Comparison of ENCODE assay signal across 13 cellular contexts in the genomic region with DNA sequence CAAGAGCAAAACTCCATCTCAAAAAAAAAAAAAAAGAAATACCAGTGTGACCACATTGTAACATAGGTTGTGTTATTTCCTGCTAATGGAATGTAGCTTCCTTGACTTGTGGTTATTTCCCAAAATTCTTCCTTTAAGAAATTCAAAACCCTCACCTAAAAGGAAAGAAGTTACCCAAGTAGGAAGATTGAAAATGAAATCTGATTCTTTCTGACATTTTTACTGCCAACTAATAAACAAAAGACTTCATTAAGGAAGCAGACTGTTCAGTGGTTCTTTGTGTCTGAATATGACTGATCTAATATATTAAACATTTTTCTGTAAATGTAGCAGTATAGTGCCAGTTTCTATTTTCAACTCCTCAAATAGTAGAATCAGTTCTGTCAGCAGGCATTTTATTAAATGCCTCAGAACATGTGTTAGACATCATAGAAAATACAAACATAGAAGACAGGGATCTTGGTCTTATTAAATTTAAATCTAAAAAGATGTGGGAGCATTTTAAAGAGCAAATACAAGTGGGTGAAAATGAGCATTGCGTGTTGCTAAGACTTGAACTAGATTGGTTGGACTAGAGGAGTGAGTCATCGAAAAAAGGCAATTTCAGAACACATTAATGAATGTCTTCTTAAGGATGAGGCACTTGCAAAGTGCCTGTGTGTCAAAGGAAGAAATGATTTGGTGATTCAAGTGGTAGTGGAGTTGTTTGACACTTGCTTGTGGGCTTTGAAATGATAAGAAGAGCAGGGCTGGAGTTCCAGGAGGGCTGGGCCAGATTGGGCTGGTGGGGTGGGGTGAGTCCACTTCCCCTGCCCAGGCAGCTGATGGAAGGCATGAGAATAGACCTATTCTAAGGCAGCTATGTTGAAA. TPM values are rescaled to one million over a fixed set of nuclear protein-coding genes. Genes with fewer than 3 reads are reported as not detected.
A peak's percentile ranks its signal among the peaks of the same experiment; 100 is the strongest.
DNase-seq lines count a peak whose midpoint lies in the region; ATAC-seq and TF ChIP-seq lines count a peak whose summit lies in the region.
"Had no signal": no experiment of that assay in that cellular context is flagged by ENCODE, and none has a peak within 500 bp of the region (broad histone marks: within the 10 kb centered on the region; RNA-seq: fewer than 3 reads in every experiment).

No MANE protein-coding gene starts in this region.

- no peak overlapping the region for H3K4me3 Mint-ChIP-seq in activated T-cell treated with anti-CD3 and anti-CD28 coated beads, Interleukin-2, amount 50 U/mL, for 72 hours
- H3K4me3 Mint-ChIP-seq in endothelial cell (ENCODE audit: unreplicated experiment), result no peak overlapping the region

- no peaks in the 10 kb centered on the region for H3K9me3 Mint-ChIP-seq in activated T-cell treated with anti-CD3 and anti-CD28 coated beads, Interleukin-2, amount 50 U/mL, for 72 hours
- H3K9me3 Mint-ChIP-seq in endothelial cell (ENCODE audit: unreplicated experiment), result no peaks in the 10 kb centered on the region

- peak; percentile 22 to 54 for ATAC-seq in activated T-cell treated with anti-CD3 and anti-CD28 coated beads, Interleukin-2, amount 50 U/mL, for 72 hours (replicated peaks in 1 of 2)
- ATAC-seq in HG02588 (IDR thresholded peaks at IDR 0.05; ENCODE audit: unreplicated experiment) (no peak), HG03457 (IDR thresholded peaks at IDR 0.05; ENCODE audit: unreplicated experiment) (no peak), HG03571 (IDR thresholded peaks at IDR 0.05; ENCODE audit: unreplicated experiment) (no peak)
- ATAC-seq: right lobe of liver had no signal

- no peaks in the 10 kb centered on the region for H3K27me3 Mint-ChIP-seq in activated T-cell treated with anti-CD3 and anti-CD28 coated beads, Interleukin-2, amount 50 U/mL, for 72 hours (ENCODE audit: low read depth)
- H3K27me3 Mint-ChIP-seq in endothelial cell (ENCODE audit: unreplicated experiment), result no peaks in the 10 kb centered on the region

- peaks cover 41% of the 10 kb centered on the region for H3K4me1 Mint-ChIP-seq in activated T-cell treated with anti-CD3 and anti-CD28 coated beads, Interleukin-2, amount 50 U/mL, for 72 hours (ENCODE audit: low read depth)
- H3K4me1 Mint-ChIP-seq in endothelial cell (ENCODE audit: unreplicated experiment), result peaks cover 15% of the 10 kb centered on the region

- peak; percentile 12 to 15 for DNase-seq in activated T-cell treated with anti-CD3 and anti-CD28 coated beads, Interleukin-2, amount 50 U/mL, for 72 hours
- DNase-seq in activated T-cell treated with anti-CD3 and anti-CD28 coated beads, Interleukin-2, amount 50 U/mL, for 1 hour, result no peak
- DNase-seq in RPMI7951 (ENCODE audit: low read depth) (peak; percentile 39), endothelial cell (ENCODE audit: low spot score) (no peak), putamen (ENCODE audit: low spot score) (peak; percentile 50)
- DNase-seq: ACHN, DMS79 treated with DMSO at 0.1 percent for 48 hours, mucosa of descending colon, right lobe of liver had no signal

- H3K36me3 Mint-ChIP-seq in activated T-cell treated with anti-CD3 and anti-CD28 coated beads, Interleukin-2, amount 50 U/mL, for 72 hours (ENCODE audit: insufficient read depth in 2 of 2), result peaks cover 2 to 4% of the 10 kb centered on the region in 2 donors
- peaks cover 4% of the 10 kb centered on the region for H3K36me3 Mint-ChIP-seq in endothelial cell (ENCODE audit: low read depth, unreplicated experiment)

- peak overlapping the region; percentile 74 for H3K27ac Mint-ChIP-seq in activated T-cell treated with anti-CD3 and anti-CD28 coated beads, Interleukin-2, amount 50 U/mL, for 72 hours
- H3K27ac Mint-ChIP-seq in endothelial cell (ENCODE audit: unreplicated experiment), result peak overlapping the region; percentile 48

- no peak for TF ChIP-seq CTCF in endothelial cell (IDR thresholded peaks at IDR 0.05; ENCODE audit: unreplicated experiment)

RNA-seq across cellular contexts. Expression of a gene that starts 53.4 kb away (rescaled TPM):
- 10 to 100 TPM; 36.0 to 41.3 TPM for total RNA-seq in activated T-cell treated with anti-CD3 and anti-CD28 coated beads, Interleukin-2, amount 50 U/mL, for 72 hours
- total RNA-seq in RPMI7951 (2014; rRNA removed; shearing (Covaris generic)), result 33.0 and 33.5 TPM in 2 replicates
- total RNA-seq in endothelial cell (ENCODE audit: unreplicated experiment), result 64.9 TPM

RNA-seq across cellular contexts. Expression of a gene that starts 53.6 kb away (rescaled TPM):
- under 1 TPM in 1 of 2 donors, not detected in 1; 0.14 TPM for total RNA-seq in activated T-cell treated with anti-CD3 and anti-CD28 coated beads, Interleukin-2, amount 50 U/mL, for 72 hours
- 1.4 TPM in 2 replicates for total RNA-seq in RPMI7951 (2014; rRNA removed; shearing (Covaris generic))
- total RNA-seq in endothelial cell (ENCODE audit: unreplicated experiment), result 2.2 TPM
- total RNA-seq: activated CD8-positive, alpha-beta memory T cell treated with anti-CD3 and anti-CD28 coated beads for 36 hours had no signal

Comparison
In these comparisons a context has a peak if more than half of its experiments do, and no peak if none do; other contexts are left out.
1. DNase-seq: peak in activated T-cell treated with anti-CD3 and anti-CD28 coated beads, Interleukin-2, amount 50 U/mL, for 72 hours (2 of 2), RPMI7951 (single experiment) and putamen (single experiment); none in activated T-cell treated with anti-CD3 and anti-CD28 coated beads, Interleukin-2, amount 50 U/mL, for 1 hour (single experiment) and endothelial cell (single experiment).
2. ATAC-seq: peak in activated T-cell treated with anti-CD3 and anti-CD28 coated beads, Interleukin-2, amount 50 U/mL, for 72 hours (2 of 2); none in HG02588 (single experiment), HG03457 (single experiment) and HG03571 (single experiment).